Comparison of ENCODE assay signal across 18 cellular contexts in genomic region chr2:190188289-190188688, GRCh38.
DNase-seq lines count a peak whose midpoint lies in the region; ATAC-seq, FAIRE-seq and TF ChIP-seq lines count a peak whose summit lies in the region.
"Had no signal": no experiment of that assay in that cellular context is flagged by ENCODE, and none has a peak within 500 bp of the region (broad histone marks: within the 10 kb centered on the region; RNA-seq: fewer than 3 reads in every experiment).

No MANE protein-coding gene starts in this region.

- intact Hi-C loops in left ventricle myocardium inferior (cut with micrococcal nuclease) (no loop called here), heart right ventricle (cut with DNase I) (loop anchor here in 1 of 10 donors (10.0 kb wide), 1 partner anchor 103 kb away; no protein-coding TSS in a partner anchor)

- FAIRE-seq in islet of Langerhans (lab: Jason Lieb, UNC) (peak; percentile 60), small intestine (lab: Jason Lieb, UNC) (no peak)
- FAIRE-seq: GM12878 had no signal

- peaks cover 39% of the 10 kb centered on the region for H3K4me1 ChIP-seq in left ventricle myocardium inferior
- peaks cover 0 to 23% (median 6%) of the 10 kb centered on the region in 9 donors for H3K4me1 ChIP-seq in heart right ventricle
- H3K4me1 ChIP-seq in small intestine (ENCODE audit: control insufficient read depth in 2 of 2, insufficient read depth in 1 of 2, low read depth in 1 of 2, low read length in 1 of 2): no peaks in the 10 kb centered on the region
- H3K4me1 ChIP-seq: BLaER1, Caco-2 had no signal

- no peak for DNase-seq in left ventricle myocardium inferior
- no peak for DNase-seq in heart right ventricle
- DNase-seq in small intestine: peak; percentile 15
- DNase-seq in stimulated activated CD4-positive, alpha-beta T cell treated with anti-CD3 and anti-CD28 coated beads, Interleukin-15, amount 100 ng/mL, for 24 hours: no peak
- no peak for DNase-seq in DMS79 (lab: John Stamatoyannopoulos, UW)
- DNase-seq: AML-193; Caco-2; CD8-positive, alpha-beta memory T cell; H7; IMR-90; KBM-7 had no signal

- 74 to 93% methylated on average over 1 of the region's 1 CpG for WGBS in heart right ventricle, 2 donors
- 35 to 63% (median 58%) methylated on average over 1 of the region's 1 CpG for WGBS in small intestine, 3 donors

- no peak for TF ChIP-seq CTCF in left ventricle myocardium inferior (IDR thresholded peaks at IDR 0.05; ENCODE audit: borderline replicate concordance)
- no peak for TF ChIP-seq CTCF in heart right ventricle (IDR thresholded peaks at IDR 0.05)

- H3K27ac ChIP-seq in left ventricle myocardium inferior (replicated peaks) (peak overlapping the region; percentile 10), heart right ventricle (peak overlapping the region in 1 of 10 donors; percentile 6), small intestine (ENCODE audit: low read depth in 1 of 2, low read length in 1 of 2) (no peak overlapping the region)
- H3K27ac ChIP-seq: 22Rv1, BLaER1 had no signal

- no peak overlapping the region for H3K4me3 ChIP-seq in left ventricle myocardium inferior
- no peak overlapping the region for H3K4me3 ChIP-seq in heart right ventricle
- H3K4me3 ChIP-seq in small intestine (ENCODE audit: low read depth in 1 of 2, low read length in 2 of 2): no peak overlapping the region
- H3K4me3 ChIP-seq: BLaER1, GM12878, GM23338 had no signal

- no peak for ATAC-seq in heart right ventricle
- ATAC-seq in HG02678 (IDR thresholded peaks at IDR 0.05; ENCODE audit: unreplicated experiment): peak; percentile 46
- no peak for ATAC-seq in GM18870 (IDR thresholded peaks at IDR 0.05; ENCODE audit: unreplicated experiment)
- ATAC-seq: GM12878, GM23338 had no signal

- no peaks in the 10 kb centered on the region for H3K27me3 ChIP-seq in left ventricle myocardium inferior (ENCODE audit: low read depth)
- H3K27me3 ChIP-seq in heart right ventricle: no peaks in the 10 kb centered on the region
- H3K27me3 ChIP-seq in small intestine (ENCODE audit: control insufficient read depth in 2 of 2, insufficient read depth in 2 of 2, low read length in 2 of 2): no peaks in the 10 kb centered on the region
- H3K27me3 ChIP-seq: BLaER1 had no signal

- H3K9me3 ChIP-seq in left ventricle myocardium inferior (replicated peaks) (no peaks in the 10 kb centered on the region), heart right ventricle (no peaks in the 10 kb centered on the region), small intestine (ENCODE audit: control insufficient read depth, low read depth) (no peaks in the 10 kb centered on the region)
- H3K9me3 ChIP-seq: BLaER1, Caco-2 had no signal

- H3K36me3 ChIP-seq in left ventricle myocardium inferior (no peaks in the 10 kb centered on the region), heart right ventricle (no peaks in the 10 kb centered on the region), small intestine (ENCODE audit: control insufficient read depth in 2 of 2, insufficient read depth in 2 of 2, low read length in 2 of 2) (peaks cover 0 to 2% of the 10 kb centered on the region in 2 donors)
- H3K36me3 ChIP-seq: BLaER1 had no signal
